ENCODE assay signal across 16 cellular contexts in genomic region chr3:111999924-112000835, GRCh38. TPM values are rescaled to one million over a fixed set of nuclear protein-coding genes. Genes with fewer than 3 reads are reported as not detected.
DNase-seq lines count a peak whose midpoint lies in the region; ATAC-seq and TF ChIP-seq lines count a peak whose summit lies in the region.
"Had no signal": no experiment of that assay in that cellular context is flagged by ENCODE, and none has a peak within 500 bp of the region (broad histone marks: within the 10 kb centered on the region; RNA-seq: fewer than 3 reads in every experiment).

No MANE protein-coding gene starts in this region.

- H3K36me3 ChIP-seq in esophagus muscularis mucosa: no peaks in the 10 kb centered on the region

- no peaks in the 10 kb centered on the region for H3K9me3 Mint-ChIP-seq in activated T-cell treated with anti-CD3 and anti-CD28 coated beads, Interleukin-2, amount 50 U/mL, for 4 hours
- no peaks in the 10 kb centered on the region for H3K9me3 Mint-ChIP-seq in osteocyte (ENCODE audit: unreplicated experiment)
- H3K9me3 Mint-ChIP-seq: CD8-positive, alpha-beta memory T cell; stimulated activated effector memory CD8-positive, alpha-beta T cell treated with anti-CD3 and anti-CD28 coated beads, Interleukin-12 subunit alpha, Interleukin-12 subunit beta, amount 100 ng/mL, for 72 hours had no signal

- peaks cover 57% of the 10 kb centered on the region for H3K4me1 Mint-ChIP-seq in activated T-cell treated with anti-CD3 and anti-CD28 coated beads, Interleukin-2, amount 50 U/mL, for 4 hours (ENCODE audit: low read depth)
- peaks cover 16% of the 10 kb centered on the region for H3K4me1 Mint-ChIP-seq in osteocyte (ENCODE audit: unreplicated experiment)

- POLR2A ChIA-PET in HEK293T (lab: Yijun Ruan, JAX): interaction anchor here (2.7 kb wide), 1 partner anchor 21 kb away, joined by 6 read pairs; the partner anchor contains the start of gene ABHD10

- TF ChIP-seq POLR2A in esophagus muscularis mucosa (IDR thresholded peaks at IDR 0.05; ENCODE audit: low read depth): no peak

- no peaks in the 10 kb centered on the region for H3K9me3 ChIP-seq in esophagus muscularis mucosa

- TF ChIP-seq CTCF in esophagus muscularis mucosa (IDR thresholded peaks at IDR 0.05) (no peak), osteocyte (IDR thresholded peaks at IDR 0.05) (no peak)

- CTCF ChIA-PET in HEK293T (lab: Yijun Ruan, JAX): interaction anchor here (0.6 to 1.2 kb wide), 4 partner anchors 11 to 43 kb away, joined by 3 to 5 read pairs (median 3); no protein-coding TSS in a partner anchor

- no peak for DNase-seq in activated T-cell treated with anti-CD3 and anti-CD28 coated beads, Interleukin-2, amount 50 U/mL, for 4 hours
- DNase-seq in activated T-cell treated with anti-CD3 and anti-CD28 coated beads, Interleukin-2, amount 50 U/mL, for 1 hour: no peak
- DNase-seq in NCI-H345 treated with DMSO at 0.1 percent for 48 hours (lab: John Stamatoyannopoulos, UW; ENCODE audit: unreplicated experiment): peak; percentile 6
- peak; percentile 78 for DNase-seq in esophagus muscularis mucosa (ENCODE audit: extremely low spot score)
- DNase-seq in osteocyte (ENCODE audit: extremely low spot score, unreplicated experiment): no peak
- no peak for DNase-seq in HEK293T (ENCODE audit: extremely low spot score)
- no peak for DNase-seq in stimulated activated CD4-positive, alpha-beta T cell treated with anti-CD3 and anti-CD28 coated beads, Interleukin-15, amount 100 ng/mL, for 24 hours
- DNase-seq in T1000 (lab: John Stamatoyannopoulos, UW): no peak
- DNase-seq: activated effector memory CD4-positive, alpha-beta T cell treated with anti-CD3 and anti-CD28 coated beads, Interleukin-2, amount 50 U/mL, for 16 hours; CD8-positive, alpha-beta memory T cell; left ventricle myocardium superior; NCI-H510A; T-helper 1 cell had no signal

- H3K27me3 ChIP-seq in esophagus muscularis mucosa: peaks cover 0 to 20% (median 0%) of the 10 kb centered on the region in 4 donors

- intact Hi-C loops in esophagus muscularis mucosa (cut with DNase I): no loop called here

- peak overlapping the region; percentile 74 for H3K4me3 Mint-ChIP-seq in activated T-cell treated with anti-CD3 and anti-CD28 coated beads, Interleukin-2, amount 50 U/mL, for 4 hours
- peak overlapping the region; percentile 76 for H3K4me3 Mint-ChIP-seq in osteocyte (ENCODE audit: unreplicated experiment)

- no peak for TF ChIP-seq EP300 in esophagus muscularis mucosa (IDR thresholded peaks at IDR 0.05)

- H3K27ac ChIP-seq in esophagus muscularis mucosa (replicated peaks in 1 of 4): no peak overlapping the region
- H3K27ac ChIP-seq: skin epidermis had no signal

- no peak overlapping the region for H3K4me3 ChIP-seq in esophagus muscularis mucosa

- no peak overlapping the region for H3K27ac Mint-ChIP-seq in osteocyte (ENCODE audit: unreplicated experiment)
- H3K27ac Mint-ChIP-seq: stimulated activated effector memory CD8-positive, alpha-beta T cell treated with anti-CD3 and anti-CD28 coated beads, Interleukin-12 subunit alpha, Interleukin-12 subunit beta, amount 100 ng/mL, for 72 hours had no signal

- H3K4me1 ChIP-seq in esophagus muscularis mucosa: peaks cover 9 to 15% (median 14%) of the 10 kb centered on the region in 4 donors

- no peaks in the 10 kb centered on the region for H3K27me3 Mint-ChIP-seq in activated T-cell treated with anti-CD3 and anti-CD28 coated beads, Interleukin-2, amount 50 U/mL, for 4 hours (ENCODE audit: low read depth)
- no peaks in the 10 kb centered on the region for H3K27me3 Mint-ChIP-seq in osteocyte (ENCODE audit: unreplicated experiment)

- WGBS in esophagus muscularis mucosa: 86% methylated on average over 9 of the region's 9 CpGs

- peaks cover 3% of the 10 kb centered on the region for H3K36me3 Mint-ChIP-seq in activated T-cell treated with anti-CD3 and anti-CD28 coated beads, Interleukin-2, amount 50 U/mL, for 4 hours (ENCODE audit: insufficient read depth)
- no peaks in the 10 kb centered on the region for H3K36me3 Mint-ChIP-seq in osteocyte (ENCODE audit: unreplicated experiment)
- H3K36me3 Mint-ChIP-seq: stimulated activated effector memory CD8-positive, alpha-beta T cell treated with anti-CD3 and anti-CD28 coated beads, Interleukin-12 subunit alpha, Interleukin-12 subunit beta, amount 100 ng/mL, for 72 hours had no signal

- ATAC-seq in activated T-cell treated with anti-CD3 and anti-CD28 coated beads, Interleukin-2, amount 50 U/mL, for 4 hours: no peak
- ATAC-seq: stimulated activated effector memory CD8-positive, alpha-beta T cell treated with anti-CD3 and anti-CD28 coated beads, Interleukin-12 subunit alpha, Interleukin-12 subunit beta, amount 100 ng/mL, for 72 hours had no signal

TF ChIP-seq in HEK293T, 16 proteins besides CTCF, POLR2A, EP300 and RAD21:
- no peak for TF ChIP-seq L3MBTL2 (conservative IDR thresholded peaks at IDR 0.05)
- TF ChIP-seq NFRKB (IDR thresholded peaks at IDR 0.05): no peak
- TF ChIP-seq, protein P1, sequence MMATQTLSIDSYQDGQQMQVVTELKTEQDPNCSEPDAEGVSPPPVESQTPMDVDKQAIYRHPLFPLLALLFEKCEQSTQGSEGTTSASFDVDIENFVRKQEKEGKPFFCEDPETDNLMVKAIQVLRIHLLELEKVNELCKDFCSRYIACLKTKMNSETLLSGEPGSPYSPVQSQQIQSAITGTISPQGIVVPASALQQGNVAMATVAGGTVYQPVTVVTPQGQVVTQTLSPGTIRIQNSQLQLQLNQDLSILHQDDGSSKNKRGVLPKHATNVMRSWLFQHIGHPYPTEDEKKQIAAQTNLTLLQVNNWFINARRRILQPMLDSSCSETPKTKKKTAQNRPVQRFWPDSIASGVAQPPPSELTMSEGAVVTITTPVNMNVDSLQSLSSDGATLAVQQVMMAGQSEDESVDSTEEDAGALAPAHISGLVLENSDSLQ (IDR thresholded peaks at IDR 0.05): no peak
- no peak for TF ChIP-seq ZNF384 (IDR thresholded peaks at IDR 0.05)
- no peak for TF ChIP-seq FOXM1 (IDR thresholded peaks at IDR 0.05; ENCODE audit: borderline replicate concordance)
- no peak for TF ChIP-seq FOXA1 (IDR thresholded peaks at IDR 0.05)
- TF ChIP-seq FOXK2 (IDR thresholded peaks at IDR 0.05): no peak
- no peak for TF ChIP-seq CTBP1 (IDR thresholded peaks at IDR 0.05; ENCODE audit: borderline replicate concordance)
- no peak for TF ChIP-seq SUZ12 (IDR thresholded peaks at IDR 0.05)
- TF ChIP-seq TARDBP (IDR thresholded peaks at IDR 0.05): no peak
- TF ChIP-seq ELF4 (IDR thresholded peaks at IDR 0.05): no peak
- no peak for TF ChIP-seq LEF1 (IDR thresholded peaks at IDR 0.05; ENCODE audit: borderline replicate concordance)
- TF ChIP-seq ARNT (IDR thresholded peaks at IDR 0.05): no peak
- TF ChIP-seq SP1 (IDR thresholded peaks at IDR 0.05): no peak
- TF ChIP-seq HDGF (IDR thresholded peaks at IDR 0.05; ENCODE audit: borderline replicate concordance): no peak
- TF ChIP-seq BHLHE40 (IDR thresholded peaks at IDR 0.05; ENCODE audit: borderline replicate concordance): no peak
TF ChIP-seq in HEK293T: peak in this region for 0.

RNA-seq across cellular contexts. Expression of gene TAGLN3, which starts 1.5 kb away (rescaled TPM):
- total RNA-seq in activated T-cell treated with anti-CD3 and anti-CD28 coated beads, Interleukin-2, amount 50 U/mL, for 4 hours: 1 to 10 TPM; 1.8 to 3.4 (median 2.2) TPM
- total RNA-seq in esophagus muscularis mucosa: 1 to 10 TPM in 2 of 4 donors, under 1 TPM in 2; 0.83 to 4.0 (median 1.3) TPM
- not detected in 2 replicates for total RNA-seq in osteocyte
- total RNA-seq: CD8-positive, alpha-beta memory T cell; HT-29; left ventricle myocardium superior had no signal

RNA-seq across cellular contexts. Expression of gene ABHD10, which starts 21.4 kb away (rescaled TPM):
- 10 to 100 TPM; 33.4 to 41.9 (median 41.7) TPM for total RNA-seq in activated T-cell treated with anti-CD3 and anti-CD28 coated beads, Interleukin-2, amount 50 U/mL, for 4 hours
- 10 to 100 TPM in 3 of 4 donors, 1 to 10 TPM in 1; 6.5 to 15.0 (median 12.2) TPM for total RNA-seq in esophagus muscularis mucosa
- total RNA-seq in osteocyte: 24.3 and 25.5 TPM in 2 replicates

RNA-seq across cellular contexts. Expression of gene TMPRSS7, which starts 34.4 kb away (rescaled TPM):
- not detected for total RNA-seq in activated T-cell treated with anti-CD3 and anti-CD28 coated beads, Interleukin-2, amount 50 U/mL, for 4 hours
- total RNA-seq in esophagus muscularis mucosa (not detected), osteocyte (not detected in 2 replicates)
- total RNA-seq: CD8-positive, alpha-beta memory T cell; HT-29; left ventricle myocardium superior had no signal

Comparison
In these comparisons a context has a peak if more than half of its experiments do, and no peak if none do; other contexts are left out.
1. DNase-seq: peak in NCI-H345 treated with DMSO at 0.1 percent for 48 hours (single experiment) and esophagus muscularis mucosa (single experiment); none in activated T-cell treated with anti-CD3 and anti-CD28 coated beads, Interleukin-2, amount 50 U/mL, for 4 hours (single experiment), activated T-cell treated with anti-CD3 and anti-CD28 coated beads, Interleukin-2, amount 50 U/mL, for 1 hour (single experiment), osteocyte (single experiment), HEK293T (single experiment), stimulated activated CD4-positive, alpha-beta T cell treated with anti-CD3 and anti-CD28 coated beads, Interleukin-15, amount 100 ng/mL, for 24 hours (single experiment) and T1000 (single experiment).